In the genomic region with DNA sequence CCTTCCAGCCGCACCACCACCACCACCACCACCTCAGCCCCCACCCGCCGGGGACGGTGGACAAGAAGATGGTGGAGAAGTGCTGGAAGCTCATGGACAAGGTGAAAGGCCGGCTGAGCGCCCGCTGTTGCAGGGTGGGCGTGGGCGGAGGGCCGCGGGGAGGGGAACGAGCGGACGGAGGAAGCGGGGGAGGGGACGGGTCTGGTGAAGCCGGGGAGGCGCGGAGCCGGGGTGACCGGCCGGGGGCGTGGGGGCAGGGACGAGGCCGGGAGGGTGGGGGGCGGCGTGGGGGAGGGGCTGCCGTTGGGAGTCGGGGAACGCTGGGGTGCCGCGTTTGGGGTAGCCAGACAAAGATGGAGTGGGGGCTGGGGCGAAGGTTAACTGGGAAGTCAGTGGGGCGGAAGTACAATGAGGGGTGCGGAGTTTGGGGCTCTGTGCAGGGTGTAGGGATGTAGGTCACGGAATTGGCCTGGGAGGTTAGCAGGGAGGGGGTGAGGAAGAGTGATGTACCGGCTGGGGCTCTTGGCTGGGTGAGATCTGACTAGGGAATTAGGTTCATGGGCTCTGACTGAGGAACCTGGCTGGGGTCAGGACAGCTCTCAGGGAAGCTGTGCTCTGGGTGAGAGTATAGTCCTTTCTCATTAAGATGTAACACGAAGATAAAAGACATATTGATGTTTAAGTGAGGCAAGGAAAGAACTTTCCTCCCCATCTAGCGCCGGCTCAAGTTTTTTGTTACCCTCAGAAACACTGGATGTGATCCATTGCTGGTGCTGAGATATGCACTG, we compare ENCODE assay signal across 8 cellular contexts. TPM values are rescaled to one million over a fixed set of nuclear protein-coding genes. Genes with fewer than 3 reads are reported as not detected.
DNase-seq lines count a peak whose midpoint lies in the region; ATAC-seq and TF ChIP-seq lines count a peak whose summit lies in the region.

No MANE protein-coding gene starts in this region.

- peak overlapping the region; percentile 89 to 99 (median 96) for H3K27ac Mint-ChIP-seq in brain
- peak overlapping the region; percentile 77 to 97 (median 90) for H3K27ac Mint-ChIP-seq in immature natural killer cell

- intact Hi-C loops in spleen (cut with DNase I; ENCODE audit: low total_unique reads): no loop called here

- peak; percentile 4 for ATAC-seq in HG03108 (IDR thresholded peaks at IDR 0.05; ENCODE audit: unreplicated experiment)

- H3K9me3 Mint-ChIP-seq in brain (no peaks in the 10 kb centered on the region), immature natural killer cell (no peaks in the 10 kb centered on the region)

- H3K9me3 ChIP-seq in spleen: no peaks in the 10 kb centered on the region

- H3K4me1 Mint-ChIP-seq in brain: peaks cover 47% of the 10 kb centered on the region
- peaks cover 21 to 44% of the 10 kb centered on the region in 2 donors for H3K4me1 Mint-ChIP-seq in immature natural killer cell

- WGBS in spleen, 5 donors: 0 to 2% (median 2%) methylated on average over 38 to 40 of the region's 40 CpGs

- peak overlapping the region; percentile 87 to 98 (median 94) for H3K4me3 ChIP-seq in spleen

- peak overlapping the region; percentile 81 to 98 (median 96) for H3K27ac ChIP-seq in spleen

- no peaks in the 10 kb centered on the region for H3K36me3 Mint-ChIP-seq in brain
- no peaks in the 10 kb centered on the region for H3K36me3 Mint-ChIP-seq in immature natural killer cell

- H3K36me3 ChIP-seq in spleen: no peaks in the 10 kb centered on the region

- H3K27me3 ChIP-seq in spleen (replicated peaks in 1 of 7): no peaks in the 10 kb centered on the region

- DNase-seq in NCI-H82 (lab: John Stamatoyannopoulos, UW) (peak; percentile 58), NCI-H82 treated with DMSO at 0.1 percent for 48 hours (lab: John Stamatoyannopoulos, UW; ENCODE audit: unreplicated experiment) (no peak), T follicular helper cell (ENCODE audit: low read depth) (peak; percentile 18), immature natural killer cell (peak; percentile 34 to 41 (median 37)), spleen (peak; percentile 93), middle frontal gyrus (ENCODE audit: extremely low spot score, low spot score) (no peak)

- H3K4me3 Mint-ChIP-seq in brain (peak overlapping the region; percentile 94 to 100 (median 97)), immature natural killer cell (peak overlapping the region; percentile 88 to 98 (median 93))

- no peak for TF ChIP-seq CTCF in brain (conservative IDR thresholded peaks at IDR 0.05)
- no peak for TF ChIP-seq CTCF in spleen (IDR thresholded peaks at IDR 0.05 in 8 of 11, conservative IDR thresholded peaks at IDR 0.05 in 3 of 11)

- H3K27me3 Mint-ChIP-seq in brain (peaks cover 9% of the 10 kb centered on the region), immature natural killer cell (ENCODE audit: low read depth in 3 of 3) (peaks cover 4 to 19% (median 7%) of the 10 kb centered on the region in 3 donors)

- TF ChIP-seq POLR2A in spleen (IDR thresholded peaks at IDR 0.05): no peak

- H3K4me1 ChIP-seq in spleen: peaks cover 14 to 65% (median 48%) of the 10 kb centered on the region in 6 donors

RNA-seq across cellular contexts. Expression of gene CBL, which starts 0.6 kb away (rescaled TPM):
- 16.4 TPM for polyA plus RNA-seq in brain (ENCODE audit: insufficient read depth, low read depth, low replicate concordance)
- 1 to 10 TPM; 1.1 to 9.6 (median 5.0) TPM for polyA plus RNA-seq in immature natural killer cell
- 10 to 100 TPM; 41.0 to 56.3 (median 48.9) TPM for total RNA-seq in spleen
- 10 to 100 TPM in 1 of 3 donors, 1 to 10 TPM in 2; 9.4 to 10.1 (median 9.5) TPM for polyA plus RNA-seq in spleen

RNA-seq across cellular contexts. Expression of gene NHERF4, which starts 21.4 kb away (rescaled TPM):
- polyA plus RNA-seq in brain (ENCODE audit: insufficient read depth, low read depth, low replicate concordance) (0.49 TPM), immature natural killer cell (under 1 TPM in 1 of 3 donors, not detected in 2; 0.24 TPM), spleen (under 1 TPM in 1 of 3 donors, not detected in 2; 0.12 TPM)
- not detected for total RNA-seq in spleen

RNA-seq across cellular contexts. Expression of gene NLRX1, which starts 38.2 kb away (rescaled TPM):
- polyA plus RNA-seq in brain (ENCODE audit: insufficient read depth, low read depth, low replicate concordance) (11.1 TPM), immature natural killer cell (10 to 100 TPM; 10.7 to 20.9 (median 11.0) TPM), spleen (10 to 100 TPM in 1 of 3 donors, 1 to 10 TPM in 2; 3.6 to 10.6 (median 5.3) TPM)
- total RNA-seq in spleen: 10 to 100 TPM; 13.2 to 18.7 (median 15.4) TPM

RNA-seq across cellular contexts. Expression of gene ABCG4, which starts 57.9 kb away (rescaled TPM):
- polyA plus RNA-seq in brain (ENCODE audit: insufficient read depth, low read depth, low replicate concordance): 2.2 TPM
- polyA plus RNA-seq in immature natural killer cell: not detected
- total RNA-seq in spleen: under 1 TPM in 4 of 7 donors, not detected in 3; 0.17 to 0.32 (median 0.23) TPM
- under 1 TPM in 2 of 3 donors, not detected in 1; 0.03 to 0.06 TPM for polyA plus RNA-seq in spleen

Comparison
In these comparisons a context has a peak if more than half of its experiments do, and no peak if none do; other contexts are left out.
1. DNase-seq: peak in NCI-H82 (single experiment), T follicular helper cell (single experiment), immature natural killer cell (3 of 3) and spleen (single experiment); none in NCI-H82 treated with DMSO at 0.1 percent for 48 hours (single experiment) and middle frontal gyrus (single experiment).